10 cellular contexts compared by ENCODE assay signal in the genomic region with DNA sequence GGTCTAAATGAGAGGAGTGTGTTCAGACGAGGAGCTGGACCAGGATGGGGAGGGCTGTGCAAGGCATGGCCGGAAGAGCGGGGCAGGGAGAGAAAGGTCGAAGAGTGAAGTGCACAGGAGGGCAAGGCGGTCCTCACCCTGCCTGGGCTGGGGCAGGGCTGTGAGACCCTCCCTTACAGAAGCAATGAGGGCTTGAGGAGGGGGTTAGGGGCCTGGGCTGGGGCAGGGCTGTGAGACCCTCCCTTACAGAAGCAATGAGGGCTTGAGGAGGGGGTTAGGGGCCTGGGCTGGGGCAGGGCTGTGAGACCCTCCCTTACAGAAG. TPM values are rescaled to one million over a fixed set of nuclear protein-coding genes. Genes with fewer than 3 reads are reported as not detected.
DNase-seq lines count a peak whose midpoint lies in the region; ATAC-seq and TF ChIP-seq lines count a peak whose summit lies in the region.
"Not testable (repeated sequence)": the region's sequence is repeated elsewhere in the genome, so short reads cannot be mapped to it uniquely, and the experiment has no call there.
"Had no signal": no experiment of that assay in that cellular context is flagged by ENCODE, and none has a peak within 500 bp of the region (broad histone marks: within the 10 kb centered on the region; RNA-seq: fewer than 3 reads in every experiment).

No MANE protein-coding gene starts in this region.

- DNase-seq in CD8-positive, alpha-beta T cell; activated T-cell treated with anti-CD3 and anti-CD28 coated beads, Interleukin-2, amount 50 U/mL, for 72 hours; naive thymus-derived CD8-positive, alpha-beta T cell; stimulated activated naive CD8-positive, alpha-beta T cell treated with anti-CD3 and anti-CD28 coated beads, Interleukin-15, amount 100 ng/mL, for 72 hours: not testable (repeated sequence)

- not testable (repeated sequence) for H3K9me3 Mint-ChIP-seq in CD8-positive, alpha-beta T cell; T-helper 1 cell treated with Interleukin-12 subunit alpha and Interleukin-12 subunit beta and Interleukin-4 antibody, amounts not matched to agents 30 μg/mL and 1 μg/mL, for 36 hours; activated T-cell treated with anti-CD3 and anti-CD28 coated beads, Interleukin-2, amount 50 U/mL, for 72 hours; brain; naive thymus-derived CD8-positive, alpha-beta T cell; stimulated activated naive CD8-positive, alpha-beta T cell treated with anti-CD3 and anti-CD28 coated beads, Interleukin-15, amount 100 ng/mL, for 72 hours

- H3K27me3 ChIP-seq in CD8-positive, alpha-beta T cell (ENCODE audit: insufficient read depth, low read length), result not testable (repeated sequence)

- peaks cover 61% of the 10 kb centered on the region for H3K4me1 ChIP-seq in CD8-positive, alpha-beta T cell (ENCODE audit: insufficient read depth, low read length)

- not testable (repeated sequence) for H3K27ac ChIP-seq in CD8-positive, alpha-beta T cell (ENCODE audit: low read depth, low read length)

- H3K27ac Mint-ChIP-seq in CD8-positive, alpha-beta T cell; activated T-cell treated with anti-CD3 and anti-CD28 coated beads, Interleukin-2, amount 50 U/mL, for 72 hours; stimulated activated naive CD8-positive, alpha-beta T cell treated with anti-CD3 and anti-CD28 coated beads, Interleukin-15, amount 100 ng/mL, for 72 hours: not testable (repeated sequence)
- peak overlapping the region; percentile 63 for H3K27ac Mint-ChIP-seq in T-helper 1 cell treated with Interleukin-12 subunit alpha and Interleukin-12 subunit beta and Interleukin-4 antibody, amounts not matched to agents 30 μg/mL and 1 μg/mL, for 36 hours
- peak overlapping the region in 3 of 5 experiments; percentile 18 to 92 (median 25) for H3K27ac Mint-ChIP-seq in brain
- peak overlapping the region in 8 of 10 donors; percentile 16 to 91 (median 61) for H3K27ac Mint-ChIP-seq in naive thymus-derived CD8-positive, alpha-beta T cell

- not testable (repeated sequence) for H3K36me3 ChIP-seq in CD8-positive, alpha-beta T cell (ENCODE audit: insufficient read depth, low read length)

- TF ChIP-seq CTCF in CD8-positive, alpha-beta T cell (IDR thresholded peaks at IDR 0.05); brain (conservative IDR thresholded peaks at IDR 0.05): not testable (repeated sequence)

- H3K9me3 ChIP-seq in CD8-positive, alpha-beta T cell (ENCODE audit: low read length), result not testable (repeated sequence)

- not testable (repeated sequence) for ATAC-seq in CD8-positive, alpha-beta T cell; activated T-cell treated with anti-CD3 and anti-CD28 coated beads, Interleukin-2, amount 50 U/mL, for 72 hours (replicated peaks in 1 of 2); naive thymus-derived CD8-positive, alpha-beta T cell; stimulated activated naive CD8-positive, alpha-beta T cell treated with anti-CD3 and anti-CD28 coated beads, Interleukin-15, amount 100 ng/mL, for 72 hours

- H3K4me3 ChIP-seq in CD8-positive, alpha-beta T cell (ENCODE audit: low read depth, low read length), result not testable (repeated sequence)

- CTCF ChIA-PET in CD8-positive, alpha-beta T cell (lab: Charles Lee), result interaction anchor here (1.5 to 1.6 kb wide), 2 partner anchors 193 to 300 kb away, joined by 3 to 17 read pairs; no protein-coding TSS in a partner anchor

- peaks cover 11% of the 10 kb centered on the region for H3K27me3 Mint-ChIP-seq in CD8-positive, alpha-beta T cell (ENCODE audit: low read depth)
- H3K27me3 Mint-ChIP-seq in T-helper 1 cell treated with Interleukin-12 subunit alpha and Interleukin-12 subunit beta and Interleukin-4 antibody, amounts not matched to agents 30 μg/mL and 1 μg/mL, for 36 hours (ENCODE audit: low read depth), result peaks cover 13% of the 10 kb centered on the region
- peaks cover 17% of the 10 kb centered on the region for H3K27me3 Mint-ChIP-seq in activated T-cell treated with anti-CD3 and anti-CD28 coated beads, Interleukin-2, amount 50 U/mL, for 72 hours (ENCODE audit: low read depth)
- H3K27me3 Mint-ChIP-seq in brain, result peaks cover 49% of the 10 kb centered on the region
- peaks cover 0 to 12% (median 5%) of the 10 kb centered on the region in 5 donors for H3K27me3 Mint-ChIP-seq in naive thymus-derived CD8-positive, alpha-beta T cell
- peaks cover 25% of the 10 kb centered on the region for H3K27me3 Mint-ChIP-seq in stimulated activated naive CD8-positive, alpha-beta T cell treated with anti-CD3 and anti-CD28 coated beads, Interleukin-15, amount 100 ng/mL, for 72 hours

- intact Hi-C loops in CD8-positive, alpha-beta T cell (cut with DNase I, micrococcal nuclease), result loop anchor here (5.0 kb wide), 2 partner anchors 350 to 850 kb away; partner anchors contain the start of gene MNT (in 1 of the 2)

- H3K4me1 Mint-ChIP-seq in CD8-positive, alpha-beta T cell (ENCODE audit: low read depth), result peaks cover 33% of the 10 kb centered on the region
- peaks cover 26% of the 10 kb centered on the region for H3K4me1 Mint-ChIP-seq in T-helper 1 cell treated with Interleukin-12 subunit alpha and Interleukin-12 subunit beta and Interleukin-4 antibody, amounts not matched to agents 30 μg/mL and 1 μg/mL, for 36 hours (ENCODE audit: low read depth)
- H3K4me1 Mint-ChIP-seq in activated T-cell treated with anti-CD3 and anti-CD28 coated beads, Interleukin-2, amount 50 U/mL, for 72 hours (ENCODE audit: low read depth), result peaks cover 23% of the 10 kb centered on the region
- peaks cover 38% of the 10 kb centered on the region for H3K4me1 Mint-ChIP-seq in brain
- peaks cover 14 to 35% (median 31%) of the 10 kb centered on the region in 4 donors for H3K4me1 Mint-ChIP-seq in naive thymus-derived CD8-positive, alpha-beta T cell
- peaks cover 41% of the 10 kb centered on the region for H3K4me1 Mint-ChIP-seq in stimulated activated naive CD8-positive, alpha-beta T cell treated with anti-CD3 and anti-CD28 coated beads, Interleukin-15, amount 100 ng/mL, for 72 hours

- POLR2A ChIA-PET in CD8-positive, alpha-beta T cell (lab: Charles Lee), result not testable (repeated sequence)
- POLR2A ChIA-PET in naive thymus-derived CD8-positive, alpha-beta T cell (lab: Charles Lee), result interaction anchor here (0.6 to 1.9 kb wide), 4 partner anchors 11 to 856 kb away, joined by 3 to 5 read pairs (median 4); partner anchors contain the start of gene OVCA2

- H3K36me3 Mint-ChIP-seq in CD8-positive, alpha-beta T cell; T-helper 1 cell treated with Interleukin-12 subunit alpha and Interleukin-12 subunit beta and Interleukin-4 antibody, amounts not matched to agents 30 μg/mL and 1 μg/mL, for 36 hours (ENCODE audit: low read depth); activated T-cell treated with anti-CD3 and anti-CD28 coated beads, Interleukin-2, amount 50 U/mL, for 72 hours (ENCODE audit: insufficient read depth in 2 of 2); brain; naive thymus-derived CD8-positive, alpha-beta T cell: not testable (repeated sequence)

- H3K4me3 Mint-ChIP-seq in CD8-positive, alpha-beta T cell, result peak overlapping the region; percentile 61
- H3K4me3 Mint-ChIP-seq in T-helper 1 cell treated with Interleukin-12 subunit alpha and Interleukin-12 subunit beta and Interleukin-4 antibody, amounts not matched to agents 30 μg/mL and 1 μg/mL, for 36 hours, result peak overlapping the region; percentile 53
- peak overlapping the region; percentile 11 to 32 for H3K4me3 Mint-ChIP-seq in activated T-cell treated with anti-CD3 and anti-CD28 coated beads, Interleukin-2, amount 50 U/mL, for 72 hours
- peak overlapping the region; percentile 50 to 75 (median 61) for H3K4me3 Mint-ChIP-seq in brain
- H3K4me3 Mint-ChIP-seq in naive thymus-derived CD8-positive, alpha-beta T cell, result peak overlapping the region; percentile 8 to 71 (median 54)
- peak overlapping the region; percentile 5 to 10 for H3K4me3 Mint-ChIP-seq in stimulated activated naive CD8-positive, alpha-beta T cell treated with anti-CD3 and anti-CD28 coated beads, Interleukin-15, amount 100 ng/mL, for 72 hours

RNA-seq across cellular contexts. Expression of gene HIC1, which starts 2.7 kb away (rescaled TPM):
- total RNA-seq in CD8-positive, alpha-beta T cell, result 10 to 100 TPM; 12.1 to 13.0 TPM
- 10 to 100 TPM; 11.7 to 21.4 TPM for total RNA-seq in activated T-cell treated with anti-CD3 and anti-CD28 coated beads, Interleukin-2, amount 50 U/mL, for 72 hours
- polyA plus RNA-seq in brain (ENCODE audit: insufficient read depth, low read depth, low replicate concordance), result 2.6 TPM
- total RNA-seq in naive thymus-derived CD8-positive, alpha-beta T cell, result 1 to 10 TPM; 1.5 to 1.6 TPM
- polyA plus RNA-seq in naive thymus-derived CD8-positive, alpha-beta T cell, result under 1 TPM in 2 of 3 donors, not detected in 1; 0.08 to 0.10 TPM

RNA-seq across cellular contexts. Expression of gene OVCA2, which starts 10.4 kb away (rescaled TPM):
- 10 to 100 TPM; 38.7 to 48.2 TPM for total RNA-seq in CD8-positive, alpha-beta T cell
- total RNA-seq in activated T-cell treated with anti-CD3 and anti-CD28 coated beads, Interleukin-2, amount 50 U/mL, for 72 hours, result 10 to 100 TPM; 29.0 to 33.3 TPM
- polyA plus RNA-seq in brain (ENCODE audit: insufficient read depth, low read depth, low replicate concordance), result 28.7 TPM
- total RNA-seq in naive thymus-derived CD8-positive, alpha-beta T cell, result 10 to 100 TPM; 30.8 to 32.6 TPM
- 10 to 100 TPM; 43.9 to 49.1 (median 45.8) TPM for polyA plus RNA-seq in naive thymus-derived CD8-positive, alpha-beta T cell

RNA-seq across cellular contexts. Expression of gene DPH1, which starts 22.2 kb away (rescaled TPM):
- 100 to 1,000 TPM; 128 to 149 TPM for total RNA-seq in CD8-positive, alpha-beta T cell
- 10 to 100 TPM; 36.8 to 40.8 TPM for total RNA-seq in activated T-cell treated with anti-CD3 and anti-CD28 coated beads, Interleukin-2, amount 50 U/mL, for 72 hours
- polyA plus RNA-seq in brain (ENCODE audit: insufficient read depth, low read depth, low replicate concordance), result 18.6 TPM
- 100 to 1,000 TPM; 124 TPM for total RNA-seq in naive thymus-derived CD8-positive, alpha-beta T cell
- 10 to 100 TPM; 26.6 to 47.0 (median 35.5) TPM for polyA plus RNA-seq in naive thymus-derived CD8-positive, alpha-beta T cell

RNA-seq across cellular contexts. Expression of gene RTN4RL1, which starts 27.1 kb away (rescaled TPM):
- total RNA-seq in CD8-positive, alpha-beta T cell, result not detected
- total RNA-seq in activated T-cell treated with anti-CD3 and anti-CD28 coated beads, Interleukin-2, amount 50 U/mL, for 72 hours, result under 1 TPM; 0.14 to 0.21 TPM
- polyA plus RNA-seq in brain (ENCODE audit: insufficient read depth, low read depth, low replicate concordance), result 4.3 TPM
- total RNA-seq in naive thymus-derived CD8-positive, alpha-beta T cell, result under 1 TPM; 0.41 to 0.57 TPM
- under 1 TPM; 0.25 to 0.44 (median 0.35) TPM for polyA plus RNA-seq in naive thymus-derived CD8-positive, alpha-beta T cell
- total RNA-seq: activated B cell treated with CpG ODN at 0.5 μM for 24 hours, glomerular endothelial cell, H1, SJSA1 had no signal

Comparison
In these comparisons a context has a peak if more than half of its experiments do, and no peak if none do; other contexts are left out.
1. H3K4me3 Mint-ChIP-seq: peak in every context shown above with its lines; median percentile 61 in CD8-positive, alpha-beta T cell; 61 in brain; 54 in naive thymus-derived CD8-positive, alpha-beta T cell; 53 in T-helper 1 cell treated with Interleukin-12 subunit alpha and Interleukin-12 subunit beta and Interleukin-4 antibody, amounts not matched to agents 30 μg/mL and 1 μg/mL, for 36 hours; 22 in activated T-cell treated with anti-CD3 and anti-CD28 coated beads, Interleukin-2, amount 50 U/mL, for 72 hours; 8 in stimulated activated naive CD8-positive, alpha-beta T cell treated with anti-CD3 and anti-CD28 coated beads, Interleukin-15, amount 100 ng/mL, for 72 hours.
2. RNA of gene HIC1, which starts 2.7 kb away (total RNA-seq): 11.7 to 21.4 TPM in activated T-cell treated with anti-CD3 and anti-CD28 coated beads, Interleukin-2, amount 50 U/mL, for 72 hours and 12.1 to 13.0 TPM in CD8-positive, alpha-beta T cell; 1.5 to 1.6 TPM in naive thymus-derived CD8-positive, alpha-beta T cell; every median in the first group is over 4 times any median in the second.